ENCODE assay signal across 24 cellular contexts in the genomic region with DNA sequence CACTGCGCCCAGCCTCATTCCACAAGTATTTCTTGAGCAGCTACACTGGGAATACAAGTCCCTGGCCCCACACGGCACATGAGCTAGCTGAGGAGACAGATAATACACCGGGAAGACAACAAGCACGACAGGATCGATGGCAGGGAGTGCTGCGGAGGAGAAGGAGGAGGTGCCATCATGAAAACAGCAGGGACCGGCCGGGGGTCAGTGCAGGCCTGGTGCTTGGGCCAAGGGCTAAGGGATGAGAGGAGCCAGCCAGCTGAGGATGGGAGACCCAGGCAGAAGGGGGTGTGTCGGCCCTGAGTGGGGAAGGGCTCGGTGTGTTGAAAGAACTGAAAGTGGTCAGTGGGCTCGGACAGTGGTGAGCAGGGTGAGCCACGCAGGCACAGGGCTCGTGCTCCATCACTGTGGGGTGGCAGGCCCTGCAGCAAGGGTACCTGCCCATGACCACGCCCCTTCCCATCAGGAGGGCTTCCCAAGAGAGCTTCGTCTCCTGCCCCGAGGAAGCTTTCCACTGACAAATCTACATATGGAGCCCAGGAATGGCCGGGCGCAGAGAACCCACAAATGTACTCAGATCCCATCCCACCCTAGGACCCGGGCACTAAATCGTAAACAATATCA.
"Had no signal": no experiment of that assay in that cellular context is flagged by ENCODE, and none has a peak within 500 bp of the region (broad histone marks: within the 10 kb centered on the region; RNA-seq: fewer than 3 reads in every experiment).

No MANE protein-coding gene starts in this region.

- H3K4me3 Mint-ChIP-seq: activated CD4-positive, alpha-beta memory T cell treated with anti-CD3 and anti-CD28 coated beads, Interleukin-2, amount 10 ng/mL, durations not matched to agents 7 days and 5 days; activated CD4-positive, alpha-beta T cell treated with anti-CD3 and anti-CD28 coated beads, Interleukin-2, amount 10 ng/mL, durations not matched to agents 24 days and 14 days; activated T-cell treated with anti-CD3 and anti-CD28 coated beads, Interleukin-2, amount 50 U/mL, for 24 hours; T-helper 1 cell treated with Interleukin-12 subunit alpha and Interleukin-12 subunit beta and Interleukin-4 antibody, amounts not matched to agents 30 μg/mL and 1 μg/mL, for 36 hours had no signal

- H3K27me3 ChIP-seq: body of pancreas, cardiac muscle cell, tibial nerve had no signal

- H3K9me3 Mint-ChIP-seq: activated CD4-positive, alpha-beta memory T cell treated with anti-CD3 and anti-CD28 coated beads, Interleukin-2, amount 10 ng/mL, durations not matched to agents 7 days and 5 days; activated CD4-positive, alpha-beta T cell treated with anti-CD3 and anti-CD28 coated beads, Interleukin-2, amount 10 ng/mL, durations not matched to agents 24 days and 14 days; activated naive CD4-positive, alpha-beta T cell treated with anti-CD3 and anti-CD28 coated beads, Interleukin-2, amount 50 U/mL, for 72 hours; activated T-cell treated with anti-CD3 and anti-CD28 coated beads, Interleukin-2, amount 50 U/mL, for 24 hours; T-helper 1 cell treated with Interleukin-12 subunit alpha and Interleukin-12 subunit beta and Interleukin-4 antibody, amounts not matched to agents 30 μg/mL and 1 μg/mL, for 36 hours had no signal

- H3K27ac ChIP-seq: body of pancreas, cardiac muscle cell, coronary artery, dorsolateral prefrontal cortex, gastrocnemius medialis, left ventricle myocardium inferior, tibial nerve, WERI-Rb-1 had no signal

- DNase-seq: activated CD4-positive, alpha-beta memory T cell treated with anti-CD3 and anti-CD28 coated beads, Interleukin-2, amount 10 ng/mL, durations not matched to agents 7 days and 5 days; activated CD4-positive, alpha-beta T cell treated with anti-CD3 and anti-CD28 coated beads, Interleukin-2, amount 10 ng/mL, durations not matched to agents 24 days and 14 days; activated CD4-positive, CD25-positive, alpha-beta regulatory T cell treated with anti-CD3 and anti-CD28 coated beads, Interleukin-2, amount 50 U/mL, for 72 hours; activated CD8-positive, alpha-beta memory T cell treated with anti-CD3 and anti-CD28 coated beads, Interleukin-2, amount 50 U/mL, for 48 hours; activated gamma-delta T cell treated with Interleukin-2 at 50 U/mL for 16 hours; activated T-cell treated with anti-CD3 and anti-CD28 coated beads, Interleukin-2, amount 50 U/mL, for 24 hours; anterior cingulate cortex; cerebellar nuclear complex; effector memory CD4-positive, alpha-beta T cell; erythroblast; gastrocnemius medialis; glutamatergic neuron; left ventricle myocardium inferior; stimulated activated CD4-positive, alpha-beta T cell treated with anti-CD3 and anti-CD28 coated beads, Interleukin-2, amount 100 ng/mL, for 48 hours; SW 1271; T1000; WERI-Rb-1 had no signal

- H3K9me3 ChIP-seq: body of pancreas, gastrocnemius medialis, left ventricle myocardium inferior, tibial nerve had no signal

- H3K27ac Mint-ChIP-seq: activated CD4-positive, alpha-beta memory T cell treated with anti-CD3 and anti-CD28 coated beads, Interleukin-2, amount 10 ng/mL, durations not matched to agents 7 days and 5 days; activated CD4-positive, alpha-beta T cell treated with anti-CD3 and anti-CD28 coated beads, Interleukin-2, amount 10 ng/mL, durations not matched to agents 24 days and 14 days; activated naive CD4-positive, alpha-beta T cell treated with anti-CD3 and anti-CD28 coated beads, Interleukin-2, amount 50 U/mL, for 72 hours; activated T-cell treated with anti-CD3 and anti-CD28 coated beads, Interleukin-2, amount 50 U/mL, for 24 hours; T-helper 1 cell treated with Interleukin-12 subunit alpha and Interleukin-12 subunit beta and Interleukin-4 antibody, amounts not matched to agents 30 μg/mL and 1 μg/mL, for 36 hours had no signal

- H3K36me3 ChIP-seq: cardiac muscle cell, gastrocnemius medialis, left ventricle myocardium inferior, tibial nerve, WERI-Rb-1 had no signal

- H3K4me3 ChIP-seq: body of pancreas, cardiac muscle cell, coronary artery, dorsolateral prefrontal cortex, gastrocnemius medialis, left ventricle myocardium inferior, tibial nerve had no signal

- H3K4me1 ChIP-seq: body of pancreas, gastrocnemius medialis had no signal

- H3K27me3 Mint-ChIP-seq: activated T-cell treated with anti-CD3 and anti-CD28 coated beads, Interleukin-2, amount 50 U/mL, for 24 hours had no signal

- H3K36me3 Mint-ChIP-seq: activated naive CD4-positive, alpha-beta T cell treated with anti-CD3 and anti-CD28 coated beads, Interleukin-2, amount 50 U/mL, for 72 hours had no signal

- H3K4me1 Mint-ChIP-seq: activated CD4-positive, alpha-beta memory T cell treated with anti-CD3 and anti-CD28 coated beads, Interleukin-2, amount 10 ng/mL, durations not matched to agents 7 days and 5 days; activated CD4-positive, alpha-beta T cell treated with anti-CD3 and anti-CD28 coated beads, Interleukin-2, amount 10 ng/mL, durations not matched to agents 24 days and 14 days had no signal

- ATAC-seq: activated naive CD4-positive, alpha-beta T cell treated with anti-CD3 and anti-CD28 coated beads, Interleukin-2, amount 50 U/mL, for 72 hours; body of pancreas; gastrocnemius medialis had no signal
